In the genomic region with DNA sequence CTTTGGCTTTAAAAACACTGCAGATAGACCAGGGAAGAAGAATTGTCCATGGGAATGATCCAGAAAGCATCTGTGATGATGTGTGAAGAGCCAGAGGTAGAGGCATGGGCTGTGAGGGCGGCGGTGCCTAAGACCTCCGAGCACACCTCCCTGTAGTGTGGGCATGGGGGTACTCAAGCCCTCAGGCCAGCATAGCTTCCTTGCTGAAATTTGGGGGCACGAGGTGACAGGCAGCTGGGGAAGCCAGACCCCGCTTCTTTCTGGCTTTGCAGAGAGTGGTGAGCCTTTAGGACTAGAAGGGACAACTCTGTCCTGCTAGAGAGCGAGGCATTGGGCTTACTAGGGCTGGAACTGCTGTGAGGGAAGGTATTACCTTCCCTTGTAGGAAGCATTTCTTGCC, we compare ENCODE assay signal across 25 cellular contexts.
"Had no signal": no experiment of that assay in that cellular context is flagged by ENCODE, and none has a peak within 500 bp of the region (broad histone marks: within the 10 kb centered on the region; RNA-seq: fewer than 3 reads in every experiment).

No MANE protein-coding gene starts in this region.

- H3K27ac Mint-ChIP-seq: activated CD4-positive, alpha-beta T cell treated with anti-CD3 and anti-CD28 coated beads, Interleukin-2, amount 10 ng/mL, durations not matched to agents 7 days and 5 days; activated CD8-positive, alpha-beta T cell treated with anti-CD3 and anti-CD28 coated beads for 36 hours; activated naive CD8-positive, alpha-beta T cell; stimulated activated memory B cell treated with anti-CD40 and anti-IgM and Interleukin-4, amounts not matched to agents 10 μg/mL and 1 μg/mL and 100 μg/mL, for 72 hours had no signal

- H3K36me3 ChIP-seq: breast epithelium, transverse colon had no signal

- H3K4me3 Mint-ChIP-seq: activated CD4-positive, alpha-beta T cell treated with anti-CD3 and anti-CD28 coated beads, Interleukin-2, amount 10 ng/mL, durations not matched to agents 7 days and 5 days; activated CD8-positive, alpha-beta T cell treated with anti-CD3 and anti-CD28 coated beads for 36 hours; activated naive CD8-positive, alpha-beta T cell; stimulated activated memory B cell treated with anti-CD40 and anti-IgM and Interleukin-4, amounts not matched to agents 10 μg/mL and 1 μg/mL and 100 μg/mL, for 72 hours had no signal

- H3K4me3 ChIP-seq: breast epithelium, heart right ventricle, lower lobe of right lung, mucosa of descending colon, stomach, transverse colon had no signal

- H3K9me3 Mint-ChIP-seq: activated CD4-positive, alpha-beta T cell treated with anti-CD3 and anti-CD28 coated beads, Interleukin-2, amount 10 ng/mL, durations not matched to agents 7 days and 5 days; activated CD8-positive, alpha-beta T cell treated with anti-CD3 and anti-CD28 coated beads for 36 hours; stimulated activated memory B cell treated with anti-CD40 and anti-IgM and Interleukin-4, amounts not matched to agents 10 μg/mL and 1 μg/mL and 100 μg/mL, for 72 hours had no signal

- H3K9me3 ChIP-seq: breast epithelium, heart right ventricle, lower lobe of right lung, mucosa of descending colon, stomach, transverse colon had no signal

- H3K27me3 ChIP-seq: breast epithelium, heart right ventricle, stomach, transverse colon had no signal

- ATAC-seq: activated CD4-positive, CD25-positive, alpha-beta regulatory T cell treated with anti-CD3 and anti-CD28 coated beads, Interleukin-2, amount 50 U/mL, for 24 hours; activated CD8-positive, alpha-beta T cell treated with anti-CD3 and anti-CD28 coated beads for 36 hours; heart right ventricle; left colon; lower lobe of right lung; mucosa of descending colon; sciatic nerve; stimulated activated memory B cell treated with anti-CD40 and anti-IgM and Interleukin-4, amounts not matched to agents 10 μg/mL and 1 μg/mL and 100 μg/mL, for 72 hours had no signal

- H3K4me1 ChIP-seq: breast epithelium, lower lobe of right lung had no signal

- H3K27ac ChIP-seq: breast epithelium, epithelial cell of prostate, heart right ventricle, lower lobe of right lung, stomach had no signal

- FAIRE-seq: keratinocyte, small intestine had no signal

- DNase-seq: activated CD4-positive, alpha-beta T cell treated with anti-CD3 and anti-CD28 coated beads, Interleukin-2, amount 10 ng/mL, durations not matched to agents 7 days and 5 days; activated CD8-positive, alpha-beta T cell treated with anti-CD3 and anti-CD28 coated beads for 36 hours; activated naive CD4-positive, alpha-beta T cell; activated T-cell treated with anti-CD3 and anti-CD28 coated beads, Interleukin-2, amount 50 U/mL, for 1 hour; amniotic stem cell; cortex of kidney; heart right ventricle; left colon; lower lobe of right lung; mesendoderm; mucosa of descending colon; occipital lobe; posterior cingulate gyrus; small intestine; stimulated activated CD4-positive, alpha-beta T cell treated with anti-CD3 and anti-CD28 coated beads, Interleukin-15, amount 100 ng/mL, for 24 hours; stomach; T-helper 2 cell; transverse colon had no signal

- H3K4me1 Mint-ChIP-seq: activated CD4-positive, alpha-beta T cell treated with anti-CD3 and anti-CD28 coated beads, Interleukin-2, amount 10 ng/mL, durations not matched to agents 7 days and 5 days; stimulated activated memory B cell treated with anti-CD40 and anti-IgM and Interleukin-4, amounts not matched to agents 10 μg/mL and 1 μg/mL and 100 μg/mL, for 72 hours had no signal

- H3K27me3 Mint-ChIP-seq: activated CD4-positive, alpha-beta T cell treated with anti-CD3 and anti-CD28 coated beads, Interleukin-2, amount 10 ng/mL, durations not matched to agents 7 days and 5 days; activated CD8-positive, alpha-beta T cell treated with anti-CD3 and anti-CD28 coated beads for 36 hours; activated naive CD8-positive, alpha-beta T cell; stimulated activated memory B cell treated with anti-CD40 and anti-IgM and Interleukin-4, amounts not matched to agents 10 μg/mL and 1 μg/mL and 100 μg/mL, for 72 hours had no signal
